ENCODE assay signal across 8 cellular contexts in genomic region chr22:34105461-34106062, GRCh38.
DNase-seq lines count a peak whose midpoint lies in the region; TF ChIP-seq lines count a peak whose summit lies in the region.

No MANE protein-coding gene starts in this region.

- peaks cover 12% of the 10 kb centered on the region for H3K27me3 Mint-ChIP-seq in glutamatergic neuron (ENCODE audit: unreplicated experiment)

- DNase-seq in C1 segment of cervical spinal cord (lab: John Stamatoyannopoulos, UW) (peak in 10 of 14 donors; percentile 2 to 31 (median 10)), HAP-1 (ENCODE audit: low spot score in 2 of 2) (peak; percentile 40 to 77), RKO (ENCODE audit: low spot score) (peak; percentile 27), glutamatergic neuron (peak; percentile 84), retina (peak; percentile 62), COR-L47 (lab: John Stamatoyannopoulos, UW) (no peak), amniotic stem cell (lab: John Stamatoyannopoulos, UW) (no peak)
- DNase-seq in NK-92 treated with Interleukin-12 subunit alpha and Interleukin-12 subunit beta, amount 100 ng/mL, for 24 hours (lab: John Stamatoyannopoulos, UW): no peak

- no peaks in the 10 kb centered on the region for H3K36me3 Mint-ChIP-seq in glutamatergic neuron (ENCODE audit: unreplicated experiment)

- no peaks in the 10 kb centered on the region for H3K27me3 ChIP-seq in HAP-1 (ENCODE audit: low read depth)

- peaks cover 11% of the 10 kb centered on the region for H3K4me1 Mint-ChIP-seq in glutamatergic neuron (ENCODE audit: low read depth, unreplicated experiment)

- H3K9me3 ChIP-seq in HAP-1: no peaks in the 10 kb centered on the region

- in situ Hi-C loops in HAP-1 (cut with MboI; ENCODE audit: low sequenced_read_pairs): loop anchor here (10.0 to 25.0 kb wide), 2 partner anchors 181 to 593 kb away; partner anchors contain the start of gene LARGE1

- no peak overlapping the region for H3K4me3 Mint-ChIP-seq in glutamatergic neuron (ENCODE audit: unreplicated experiment)

- no peak overlapping the region for H3K4me3 ChIP-seq in HAP-1

- no peaks in the 10 kb centered on the region for H3K36me3 ChIP-seq in HAP-1 (replicated peaks)

- no peak overlapping the region for H3K27ac Mint-ChIP-seq in glutamatergic neuron (ENCODE audit: unreplicated experiment)

- no peaks in the 10 kb centered on the region for H3K9me3 Mint-ChIP-seq in glutamatergic neuron (ENCODE audit: unreplicated experiment)

- peak; percentile 75 for TF ChIP-seq CTCF in glutamatergic neuron (IDR thresholded peaks at IDR 0.05; ENCODE audit: partially characterized antibody, unreplicated experiment)

- no peaks in the 10 kb centered on the region for H3K4me1 ChIP-seq in HAP-1

Comparison
In these comparisons a context has a peak if more than half of its experiments do, and no peak if none do; other contexts are left out.
1. DNase-seq: peak in C1 segment of cervical spinal cord (10 of 14), HAP-1 (2 of 2), RKO (single experiment), glutamatergic neuron (single experiment) and retina (single experiment); none in COR-L47 (single experiment), NK-92 treated with Interleukin-12 subunit alpha and Interleukin-12 subunit beta, amount 100 ng/mL, for 24 hours (single experiment) and amniotic stem cell (single experiment).